ENCODE assay signal across 1 cellular context in the genomic region with DNA sequence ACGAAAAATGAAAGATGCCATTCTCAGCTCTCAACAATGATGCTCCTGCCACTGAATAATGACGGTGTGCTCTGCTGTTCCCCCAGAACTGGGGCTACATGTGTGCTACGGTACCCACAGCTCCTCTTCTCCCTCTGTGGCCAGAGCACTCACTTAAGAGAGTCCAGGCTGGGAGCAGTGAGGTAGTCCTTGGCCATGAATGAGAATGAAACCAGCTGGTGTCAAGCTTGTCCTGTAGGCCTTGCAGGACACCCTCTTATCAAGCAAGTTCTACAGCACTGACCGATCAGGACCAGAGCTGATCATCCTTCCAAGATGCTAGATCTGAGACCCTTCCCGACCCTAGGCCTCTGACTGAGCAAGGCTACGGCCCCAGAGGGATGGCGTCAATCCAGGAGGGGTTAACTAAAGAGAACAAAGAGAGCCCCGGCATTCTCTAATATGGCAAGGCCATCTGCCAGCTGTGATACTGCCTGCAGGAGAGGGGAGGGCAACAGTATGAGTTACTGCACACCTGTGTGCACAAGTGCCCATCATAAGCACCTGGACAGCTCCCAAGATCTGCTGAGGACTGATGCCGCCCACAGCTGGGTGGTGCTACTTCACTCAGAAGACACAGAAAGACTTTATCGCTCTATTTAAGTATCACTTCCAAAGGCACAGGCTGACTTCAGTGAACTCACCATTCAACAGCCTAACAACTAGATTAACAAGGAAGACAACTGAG.
A peak's percentile ranks its signal among the peaks of the same experiment; 100 is the strongest.
TF ChIP-seq lines count a peak whose summit lies in the region.

No MANE protein-coding gene starts in this region.

TF ChIP-seq in GM23338, 12 proteins besides CTCF, POLR2A, EP300 and RAD21:
- TF ChIP-seq JUNB (IDR thresholded peaks at IDR 0.05; ENCODE audit: unreplicated experiment): no peak
- TF ChIP-seq, protein P1, sequence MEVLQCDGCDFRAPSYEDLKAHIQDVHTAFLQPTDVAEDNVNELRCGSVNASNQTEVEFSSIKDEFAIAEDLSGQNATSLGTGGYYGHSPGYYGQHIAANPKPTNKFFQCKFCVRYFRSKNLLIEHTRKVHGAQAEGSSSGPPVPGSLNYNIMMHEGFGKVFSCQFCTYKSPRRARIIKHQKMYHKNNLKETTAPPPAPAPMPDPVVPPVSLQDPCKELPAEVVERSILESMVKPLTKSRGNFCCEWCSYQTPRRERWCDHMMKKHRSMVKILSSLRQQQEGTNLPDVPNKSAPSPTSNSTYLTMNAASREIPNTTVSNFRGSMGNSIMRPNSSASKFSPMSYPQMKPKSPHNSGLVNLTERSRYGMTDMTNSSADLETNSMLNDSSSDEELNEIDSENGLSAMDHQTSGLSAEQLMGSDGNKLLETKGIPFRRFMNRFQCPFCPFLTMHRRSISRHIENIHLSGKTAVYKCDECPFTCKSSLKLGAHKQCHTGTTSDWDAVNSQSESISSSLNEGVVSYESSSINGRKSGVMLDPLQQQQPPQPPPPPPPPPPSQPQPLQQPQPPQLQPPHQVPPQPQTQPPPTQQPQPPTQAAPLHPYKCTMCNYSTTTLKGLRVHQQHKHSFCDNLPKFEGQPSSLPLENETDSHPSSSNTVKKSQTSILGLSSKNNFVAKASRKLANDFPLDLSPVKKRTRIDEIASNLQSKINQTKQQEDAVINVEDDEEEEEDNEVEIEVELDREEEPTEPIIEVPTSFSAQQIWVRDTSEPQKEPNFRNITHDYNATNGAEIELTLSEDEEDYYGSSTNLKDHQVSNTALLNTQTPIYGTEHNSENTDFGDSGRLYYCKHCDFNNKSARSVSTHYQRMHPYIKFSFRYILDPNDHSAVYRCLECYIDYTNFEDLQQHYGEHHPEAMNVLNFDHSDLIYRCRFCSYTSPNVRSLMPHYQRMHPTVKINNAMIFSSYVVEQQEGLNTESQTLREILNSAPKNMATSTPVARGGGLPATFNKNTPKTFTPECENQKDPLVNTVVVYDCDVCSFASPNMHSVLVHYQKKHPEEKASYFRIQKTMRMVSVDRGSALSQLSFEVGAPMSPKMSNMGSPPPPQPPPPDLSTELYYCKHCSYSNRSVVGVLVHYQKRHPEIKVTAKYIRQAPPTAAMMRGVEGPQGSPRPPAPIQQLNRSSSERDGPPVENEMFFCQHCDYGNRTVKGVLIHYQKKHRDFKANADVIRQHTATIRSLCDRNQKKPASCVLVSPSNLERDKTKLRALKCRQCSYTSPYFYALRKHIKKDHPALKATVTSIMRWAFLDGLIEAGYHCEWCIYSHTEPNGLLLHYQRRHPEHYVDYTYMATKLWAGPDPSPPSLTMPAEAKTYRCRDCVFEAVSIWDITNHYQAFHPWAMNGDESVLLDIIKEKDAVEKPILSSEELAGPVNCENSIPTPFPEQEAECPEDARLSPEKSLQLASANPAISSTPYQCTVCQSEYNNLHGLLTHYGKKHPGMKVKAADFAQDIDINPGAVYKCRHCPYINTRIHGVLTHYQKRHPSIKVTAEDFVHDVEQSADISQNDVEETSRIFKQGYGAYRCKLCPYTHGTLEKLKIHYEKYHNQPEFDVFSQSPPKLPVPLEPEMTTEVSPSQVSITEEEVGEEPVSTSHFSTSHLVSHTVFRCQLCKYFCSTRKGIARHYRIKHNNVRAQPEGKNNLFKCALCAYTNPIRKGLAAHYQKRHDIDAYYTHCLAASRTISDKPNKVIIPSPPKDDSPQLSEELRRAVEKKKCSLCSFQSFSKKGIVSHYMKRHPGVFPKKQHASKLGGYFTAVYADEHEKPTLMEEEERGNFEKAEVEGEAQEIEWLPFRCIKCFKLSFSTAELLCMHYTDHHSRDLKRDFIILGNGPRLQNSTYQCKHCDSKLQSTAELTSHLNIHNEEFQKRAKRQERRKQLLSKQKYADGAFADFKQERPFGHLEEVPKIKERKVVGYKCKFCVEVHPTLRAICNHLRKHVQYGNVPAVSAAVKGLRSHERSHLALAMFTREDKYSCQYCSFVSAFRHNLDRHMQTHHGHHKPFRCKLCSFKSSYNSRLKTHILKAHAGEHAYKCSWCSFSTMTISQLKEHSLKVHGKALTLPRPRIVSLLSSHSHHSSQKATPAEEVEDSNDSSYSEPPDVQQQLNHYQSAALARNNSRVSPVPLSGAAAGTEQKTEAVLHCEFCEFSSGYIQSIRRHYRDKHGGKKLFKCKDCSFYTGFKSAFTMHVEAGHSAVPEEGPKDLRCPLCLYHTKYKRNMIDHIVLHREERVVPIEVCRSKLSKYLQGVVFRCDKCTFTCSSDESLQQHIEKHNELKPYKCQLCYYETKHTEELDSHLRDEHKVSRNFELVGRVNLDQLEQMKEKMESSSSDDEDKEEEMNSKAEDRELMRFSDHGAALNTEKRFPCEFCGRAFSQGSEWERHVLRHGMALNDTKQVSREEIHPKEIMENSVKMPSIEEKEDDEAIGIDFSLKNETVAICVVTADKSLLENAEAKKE (CRISPR knock-in tag; IDR thresholded peaks at IDR 0.05): no peak
- TF ChIP-seq ZNF331 (CRISPR knock-in tag; IDR thresholded peaks at IDR 0.05; ENCODE audit: low read depth): no peak
- TF ChIP-seq, protein P2, sequence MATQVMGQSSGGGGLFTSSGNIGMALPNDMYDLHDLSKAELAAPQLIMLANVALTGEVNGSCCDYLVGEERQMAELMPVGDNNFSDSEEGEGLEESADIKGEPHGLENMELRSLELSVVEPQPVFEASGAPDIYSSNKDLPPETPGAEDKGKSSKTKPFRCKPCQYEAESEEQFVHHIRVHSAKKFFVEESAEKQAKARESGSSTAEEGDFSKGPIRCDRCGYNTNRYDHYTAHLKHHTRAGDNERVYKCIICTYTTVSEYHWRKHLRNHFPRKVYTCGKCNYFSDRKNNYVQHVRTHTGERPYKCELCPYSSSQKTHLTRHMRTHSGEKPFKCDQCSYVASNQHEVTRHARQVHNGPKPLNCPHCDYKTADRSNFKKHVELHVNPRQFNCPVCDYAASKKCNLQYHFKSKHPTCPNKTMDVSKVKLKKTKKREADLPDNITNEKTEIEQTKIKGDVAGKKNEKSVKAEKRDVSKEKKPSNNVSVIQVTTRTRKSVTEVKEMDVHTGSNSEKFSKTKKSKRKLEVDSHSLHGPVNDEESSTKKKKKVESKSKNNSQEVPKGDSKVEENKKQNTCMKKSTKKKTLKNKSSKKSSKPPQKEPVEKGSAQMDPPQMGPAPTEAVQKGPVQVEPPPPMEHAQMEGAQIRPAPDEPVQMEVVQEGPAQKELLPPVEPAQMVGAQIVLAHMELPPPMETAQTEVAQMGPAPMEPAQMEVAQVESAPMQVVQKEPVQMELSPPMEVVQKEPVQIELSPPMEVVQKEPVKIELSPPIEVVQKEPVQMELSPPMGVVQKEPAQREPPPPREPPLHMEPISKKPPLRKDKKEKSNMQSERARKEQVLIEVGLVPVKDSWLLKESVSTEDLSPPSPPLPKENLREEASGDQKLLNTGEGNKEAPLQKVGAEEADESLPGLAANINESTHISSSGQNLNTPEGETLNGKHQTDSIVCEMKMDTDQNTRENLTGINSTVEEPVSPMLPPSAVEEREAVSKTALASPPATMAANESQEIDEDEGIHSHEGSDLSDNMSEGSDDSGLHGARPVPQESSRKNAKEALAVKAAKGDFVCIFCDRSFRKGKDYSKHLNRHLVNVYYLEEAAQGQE (IDR thresholded peaks at IDR 0.05; ENCODE audit: unreplicated experiment): peak; percentile 35
- no peak for TF ChIP-seq EZH2phosphoT487 (IDR thresholded peaks at IDR 0.05; ENCODE audit: unreplicated experiment)
